ENCODE assay signal across 19 cellular contexts in the genomic region with DNA sequence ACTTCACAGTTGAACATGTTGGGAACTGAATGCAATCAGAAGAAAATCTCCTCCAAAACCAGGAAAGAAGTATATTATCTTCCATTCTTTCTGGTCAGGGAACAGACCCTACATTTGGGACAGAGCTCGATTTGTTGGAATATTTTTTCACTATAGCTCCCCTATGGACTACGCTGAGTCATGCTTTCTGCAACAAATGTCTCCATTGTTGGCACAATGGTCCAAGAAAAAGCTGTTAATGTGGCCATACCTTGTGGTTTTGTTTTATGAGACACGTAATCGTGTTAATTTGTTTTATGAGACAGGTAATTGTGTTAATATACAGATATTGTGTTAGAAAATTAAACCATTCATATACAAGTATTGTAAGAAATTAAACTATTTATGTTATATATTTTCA.
"Had no signal": no experiment of that assay in that cellular context is flagged by ENCODE, and none has a peak within 500 bp of the region (broad histone marks: within the 10 kb centered on the region; RNA-seq: fewer than 3 reads in every experiment).

No MANE protein-coding gene starts in this region.

- H3K4me1 ChIP-seq: gastroesophageal sphincter, sigmoid colon, stomach had no signal

- H3K27me3 ChIP-seq: esophagus muscularis mucosa, gastroesophageal sphincter, hepatocyte, sigmoid colon, stomach, transverse colon had no signal

- H3K36me3 ChIP-seq: esophagus muscularis mucosa, gastroesophageal sphincter, sigmoid colon, stomach, thoracic aorta, transverse colon had no signal

- DNase-seq: cortex of kidney; effector memory CD4-positive, alpha-beta T cell; kidney glomerular epithelial cell; mucosa of descending colon; naive thymus-derived CD8-positive, alpha-beta T cell; posterior cingulate gyrus; sigmoid colon; stimulated activated CD4-positive, alpha-beta T cell treated with anti-CD3 and anti-CD28 coated beads, Interleukin-2, amount 100 ng/mL, for 24 hours; stimulated activated CD4-positive, alpha-beta T cell treated with anti-CD3 and anti-CD28 coated beads, Interleukin-4, amount 100 ng/mL, for 4 hours; stimulated activated naive CD4-positive, alpha-beta T cell; stomach; substantia nigra; transverse colon had no signal

- H3K4me3 ChIP-seq: esophagus muscularis mucosa, gastroesophageal sphincter, hepatocyte, mucosa of descending colon, sigmoid colon, skin epidermis, stomach, thoracic aorta, transverse colon had no signal

- H3K4me3 Mint-ChIP-seq: neural crest cell had no signal

- H3K27me3 Mint-ChIP-seq: naive thymus-derived CD8-positive, alpha-beta T cell had no signal

- H3K27ac ChIP-seq: esophagus muscularis mucosa, gastroesophageal sphincter, hepatocyte, sigmoid colon, skin epidermis, stomach, thoracic aorta, transverse colon had no signal

- H3K9me3 ChIP-seq: esophagus muscularis mucosa, sigmoid colon, thoracic aorta, transverse colon had no signal

- ATAC-seq: gastroesophageal sphincter had no signal
